Comparison of ENCODE assay signal across 32 cellular contexts in genomic region chr3:39471652-39472051, GRCh38. TPM values are rescaled to one million over a fixed set of nuclear protein-coding genes. Genes with fewer than 3 reads are reported as not detected.
"Had no signal": no experiment of that assay in that cellular context is flagged by ENCODE, and none has a peak within 500 bp of the region (broad histone marks: within the 10 kb centered on the region; RNA-seq: fewer than 3 reads in every experiment).

No MANE protein-coding gene starts in this region.

- DNase-seq: activated B cell treated with CpG ODN at 0.5 μM for 24 hours; activated CD4-positive, alpha-beta memory T cell treated with anti-CD3 and anti-CD28 coated beads for 36 hours; activated CD4-positive, alpha-beta T cell treated with anti-CD3 and anti-CD28 coated beads for 4 hours; activated CD4-positive, alpha-beta T cell treated with anti-CD3 and anti-CD28 coated beads, Interleukin-2, amount 50 U/mL, for 1 hour; activated CD4-positive, CD25-positive, alpha-beta regulatory T cell treated with anti-CD3 and anti-CD28 coated beads, Interleukin-2, amount 50 U/mL, for 72 hours; activated CD8-positive, alpha-beta memory T cell treated with anti-CD3 and anti-CD28 coated beads, Interleukin-2, amount 50 U/mL, for 4 hours; activated gamma-delta T cell treated with Interleukin-2 at 50 U/mL for 16 hours; activated naive CD4-positive, alpha-beta T cell treated with anti-CD3 and anti-CD28 coated beads, Interleukin-2, amount 10 ng/mL, durations not matched to agents 7 days and 5 days; activated naive CD8-positive, alpha-beta T cell treated with anti-CD3 and anti-CD28 coated beads, Interleukin-2, amount 50 U/mL, for 24 hours; activated T-cell treated with anti-CD3 and anti-CD28 coated beads for 4 hours; activated T-cell treated with anti-CD3 and anti-CD28 coated beads, Interleukin-2, amount 50 U/mL, for 4 hours; aorta; brain microvascular endothelial cell; KG1; MM.1S; MV-4-11; NCI-H1092; NCI-H1436 treated with DMSO at 0.1 percent for 48 hours; NCI-H1694 treated with DMSO at 0.1 percent for 48 hours; NCI-H2029; NCI-H345; NCI-H524 treated with DMSO at 0.1 percent for 48 hours; RPMI8226; SHP77 treated with DMSO at 0.1 percent for 48 hours; SK-N-SH had no signal

- H3K9me3 ChIP-seq: SJSA1, SK-N-SH had no signal

- H3K27me3 ChIP-seq: brain microvascular endothelial cell, cardiac muscle cell, SJSA1 had no signal

- ATAC-seq: activated naive CD8-positive, alpha-beta T cell treated with anti-CD3 and anti-CD28 coated beads, Interleukin-2, amount 50 U/mL, for 24 hours; activated T-cell treated with anti-CD3 and anti-CD28 coated beads, Interleukin-2, amount 50 U/mL, for 4 hours; Panc1 had no signal

- H3K4me2 ChIP-seq: SK-N-SH had no signal

- H3K27ac ChIP-seq: brain microvascular endothelial cell, cardiac muscle cell, SJSA1, VCaP had no signal

- H3K36me3 ChIP-seq: brain microvascular endothelial cell, cardiac muscle cell, SJSA1 had no signal

- H3K9ac ChIP-seq: SK-N-SH had no signal

- H3K4me3 ChIP-seq: cardiac muscle cell, SJSA1 had no signal

- H3K4me1 ChIP-seq: SJSA1 had no signal

RNA-seq across cellular contexts. Expression of gene MOBP, which starts 4.2 kb away (rescaled TPM):
- total RNA-seq: activated CD4-positive, alpha-beta memory T cell treated with anti-CD3 and anti-CD28 coated beads for 36 hours; activated T-cell treated with anti-CD3 and anti-CD28 coated beads, Interleukin-2, amount 50 U/mL, for 4 hours; activated T-helper 1 cell treated with anti-CD3 and anti-CD28 coated beads, Interleukin-12 subunit alpha, Interleukin-12 subunit beta, Interleukin-2, Interleukin-4 antibody, amounts not matched to agents 30 ng/mL and 10 ng/mL and 1 ng/mL, durations not matched to agents 14 hours and 24 hours and 36 hours; cardiac muscle cell; LHCN-M2; NCI-H460; SJSA1 had no signal
- polyA plus RNA-seq: cardiac muscle cell, SK-N-SH had no signal
